9 cellular contexts compared by ENCODE assay signal in the genomic region with DNA sequence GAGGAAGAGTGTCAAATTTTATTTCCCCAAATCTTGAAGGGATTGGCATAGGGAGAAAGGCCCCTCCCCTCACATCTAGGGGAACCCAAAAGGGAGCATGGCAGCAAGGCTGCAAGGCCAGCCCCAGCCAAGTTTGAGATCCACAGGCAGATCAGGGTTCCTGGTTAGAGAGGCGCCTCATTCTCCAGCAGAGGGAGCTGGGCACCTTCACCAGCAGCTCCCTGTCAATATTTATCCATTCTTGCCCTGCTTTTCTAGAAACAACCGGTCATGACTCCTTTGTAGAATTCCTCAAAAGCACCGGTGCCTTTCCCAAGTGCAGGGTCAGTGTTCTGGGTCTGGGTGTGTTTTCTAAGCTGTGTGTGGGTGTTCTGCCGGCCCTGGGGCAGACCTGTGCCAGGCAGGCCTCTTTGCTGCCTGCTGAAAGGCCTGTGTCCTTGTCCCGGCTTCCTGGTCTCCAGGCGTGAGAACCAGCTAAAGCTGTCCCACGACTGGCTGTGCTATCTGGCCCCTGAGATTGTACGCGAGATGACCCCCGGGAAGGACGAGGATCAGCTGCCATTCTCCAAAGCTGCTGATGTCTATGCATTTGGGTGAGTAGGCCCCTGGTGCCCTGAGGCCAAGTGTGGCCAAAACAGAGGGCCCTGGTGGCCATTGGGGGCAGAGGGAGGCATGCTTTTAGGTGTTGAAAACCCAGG. TPM values are rescaled to one million over a fixed set of nuclear protein-coding genes. Genes with fewer than 3 reads are reported as not detected.
A peak's percentile ranks its signal among the peaks of the same experiment; 100 is the strongest.
DNase-seq lines count a peak whose midpoint lies in the region; ATAC-seq and TF ChIP-seq lines count a peak whose summit lies in the region.
"Had no signal": no experiment of that assay in that cellular context is flagged by ENCODE, and none has a peak within 500 bp of the region (broad histone marks: within the 10 kb centered on the region; RNA-seq: fewer than 3 reads in every experiment).

No MANE protein-coding gene starts in this region.

- no peaks in the 10 kb centered on the region for H3K27me3 Mint-ChIP-seq in activated T-cell treated with anti-CD3 and anti-CD28 coated beads, Interleukin-2, amount 50 U/mL, for 24 hours

- H4K20me1 ChIP-seq in OCI-LY7 (ENCODE audit: insufficient read depth, low read length) = no peaks in the 10 kb centered on the region
- H4K20me1 ChIP-seq in neural cell (ENCODE audit: insufficient read depth) = no peaks in the 10 kb centered on the region

- intact Hi-C loops in OCI-LY7 (cut with micrococcal nuclease; ENCODE audit: unreplicated experiment) = no loop called here

- no peaks in the 10 kb centered on the region for H3K27me3 ChIP-seq in neural cell (ENCODE audit: insufficient read depth, low read depth, low read length)

- H3K4me1 Mint-ChIP-seq in activated T-cell treated with anti-CD3 and anti-CD28 coated beads, Interleukin-2, amount 50 U/mL, for 24 hours (ENCODE audit: low read depth) = peaks cover 24% of the 10 kb centered on the region

- H3K9me2 ChIP-seq in OCI-LY7 (ENCODE audit: insufficient read depth, low read length) (no peaks in the 10 kb centered on the region), neural cell (ENCODE audit: insufficient read depth, low read length) (no peaks in the 10 kb centered on the region)

- H3F3A ChIP-seq in neural cell (ENCODE audit: insufficient read depth, low read length, poor library complexity, severe bottlenecking) = no peaks in the 10 kb centered on the region

- H2AFZ ChIP-seq in OCI-LY7 (ENCODE audit: low read length) (no peak overlapping the region), neural cell (ENCODE audit: low read depth, low read length) (no peak overlapping the region)

- TF ChIP-seq CTCF in OCI-LY7 (conservative IDR thresholded peaks at IDR 0.05; ENCODE audit: low read length) = peak; percentile 72
- peak; percentile 96 for TF ChIP-seq CTCF in epithelial cell of proximal tubule (conservative IDR thresholded peaks at IDR 0.05; ENCODE audit: low read depth, low read length)
- peak; percentile 54 for TF ChIP-seq CTCF in neural cell (IDR thresholded peaks at IDR 0.05; ENCODE audit: poor library complexity, severe bottlenecking)

- no peaks in the 10 kb centered on the region for H3K9me3 Mint-ChIP-seq in activated T-cell treated with anti-CD3 and anti-CD28 coated beads, Interleukin-2, amount 50 U/mL, for 24 hours
- H3K9me3 Mint-ChIP-seq: activated T-cell treated with anti-CD3 and anti-CD28 coated beads, Interleukin-2, amount 50 U/mL, for 72 hours had no signal

- H3K9me3 ChIP-seq in OCI-LY7 (ENCODE audit: low read length) (no peaks in the 10 kb centered on the region), neural cell (ENCODE audit: low read length) (no peaks in the 10 kb centered on the region)

- TF ChIP-seq EP300 in neural cell (conservative IDR thresholded peaks at IDR 0.05; ENCODE audit: poor library complexity, severe bottlenecking) = no peak

- H3K4me3 ChIP-seq in OCI-LY7 (ENCODE audit: low read depth, low read length, poor library complexity, severe bottlenecking) = no peak overlapping the region
- no peak overlapping the region for H3K4me3 ChIP-seq in epithelial cell of proximal tubule (ENCODE audit: low read depth, low read length)
- no peak overlapping the region for H3K4me3 ChIP-seq in neural cell (ENCODE audit: low read length)

- no TSS peak for BruUV-seq in OCI-LY7 (replicated peaks; lab: Mats Ljungman, UMichigan)

- H3K4me2 ChIP-seq in OCI-LY7 (ENCODE audit: low read length) = no peak overlapping the region
- H3K4me2 ChIP-seq in neural cell (ENCODE audit: low read length) = no peak overlapping the region

- POLR2A ChIA-PET in OCI-LY7 (lab: Charles Lee) = no interaction called here

- H3K27ac Mint-ChIP-seq in activated T-cell treated with anti-CD3 and anti-CD28 coated beads, Interleukin-2, amount 50 U/mL, for 24 hours = peak overlapping the region; percentile 30
- H3K27ac Mint-ChIP-seq: activated T-cell treated with anti-CD3 and anti-CD28 coated beads, Interleukin-2, amount 50 U/mL, for 72 hours had no signal

- TF ChIP-seq RAD21 in neural cell (conservative IDR thresholded peaks at IDR 0.05) = peak; percentile 49

- DNase-seq in activated T-cell treated with anti-CD3 and anti-CD28 coated beads, Interleukin-2, amount 50 U/mL, for 24 hours = no peak
- DNase-seq in activated T-cell treated with anti-CD3 and anti-CD28 coated beads, Interleukin-2, amount 50 U/mL, for 1 hour = no peak
- peak; percentile 34 for DNase-seq in OCI-LY7 (ENCODE audit: low spot score)
- DNase-seq in epithelial cell of proximal tubule (ENCODE audit: low read depth) = peak; percentile 66

- CTCF ChIA-PET in OCI-LY7 (lab: Charles Lee; ENCODE audit: unreplicated experiment) = no interaction called here

- no peaks in the 10 kb centered on the region for H3K4me1 ChIP-seq in OCI-LY7 (ENCODE audit: insufficient read depth, low read length, poor library complexity, severe bottlenecking)

- peaks cover 94% of the 10 kb centered on the region for H3K36me3 Mint-ChIP-seq in activated T-cell treated with anti-CD3 and anti-CD28 coated beads, Interleukin-2, amount 50 U/mL, for 24 hours (ENCODE audit: low read depth)

- H3K79me2 ChIP-seq in OCI-LY7 (ENCODE audit: insufficient read depth, low read depth, low read length) = no peaks in the 10 kb centered on the region
- no peaks in the 10 kb centered on the region for H3K79me2 ChIP-seq in neural cell (replicated peaks; ENCODE audit: insufficient read depth, low read length)

- ATAC-seq in GM21825 (IDR thresholded peaks at IDR 0.05; ENCODE audit: unreplicated experiment) = no peak
- ATAC-seq in GM19455 (IDR thresholded peaks at IDR 0.05; ENCODE audit: unreplicated experiment) = no peak
- no peak for ATAC-seq in HG03378 (IDR thresholded peaks at IDR 0.05; ENCODE audit: unreplicated experiment)
- ATAC-seq: activated T-cell treated with anti-CD3 and anti-CD28 coated beads, Interleukin-2, amount 50 U/mL, for 72 hours had no signal

- H3K4me3 Mint-ChIP-seq in activated T-cell treated with anti-CD3 and anti-CD28 coated beads, Interleukin-2, amount 50 U/mL, for 24 hours = no peak overlapping the region
- H3K4me3 Mint-ChIP-seq: activated T-cell treated with anti-CD3 and anti-CD28 coated beads, Interleukin-2, amount 50 U/mL, for 72 hours had no signal

- no peak overlapping the region for H3K27ac ChIP-seq in OCI-LY7 (ENCODE audit: low read depth, low read length, poor library complexity, severe bottlenecking)
- no peak overlapping the region for H3K27ac ChIP-seq in neural cell (ENCODE audit: low read length)

- H3K36me3 ChIP-seq in OCI-LY7 (ENCODE audit: insufficient read depth, low read length) = no peaks in the 10 kb centered on the region
- H3K36me3 ChIP-seq in neural cell (ENCODE audit: insufficient read depth, low read length) = no peaks in the 10 kb centered on the region

- H3K9ac ChIP-seq in neural cell (ENCODE audit: low read length) = no peak overlapping the region

TF ChIP-seq in neural cell, 6 proteins besides CTCF, POLR2A, EP300 and RAD21:
- TF ChIP-seq SMC3 (conservative IDR thresholded peaks at IDR 0.05; ENCODE audit: poor library complexity) (peak; percentile 53), TAF1 (IDR thresholded peaks at IDR 0.05; ENCODE audit: low read depth) (no peak)

RNA-seq across cellular contexts. Expression of a gene that starts 21.2 kb away (rescaled TPM):
- total RNA-seq in OCI-LY7 (2014; rRNA removed; shearing (Covaris generic)) = 0.67 and 2.2 TPM in 2 replicates
- 4.2 and 4.4 TPM in 2 replicates for total RNA-seq in OCI-LY7 (2022)
- 2.9 TPM in 2 replicates for total RNA-seq in epithelial cell of proximal tubule
- polyA plus RNA-seq in neural cell = 0.30 TPM in 1 of 2 replicates, not detected in the other
- polyA minus RNA-seq in neural cell = 0.23 and 0.49 TPM in 2 replicates

Comparison
In these comparisons a context has a peak if more than half of its experiments do, and no peak if none do; other contexts are left out.
1. DNase-seq: peak in OCI-LY7 (single experiment) and epithelial cell of proximal tubule (single experiment); none in activated T-cell treated with anti-CD3 and anti-CD28 coated beads, Interleukin-2, amount 50 U/mL, for 24 hours (single experiment) and activated T-cell treated with anti-CD3 and anti-CD28 coated beads, Interleukin-2, amount 50 U/mL, for 1 hour (single experiment).
2. Peak in every context shown above with its lines, with median percentiles within 50 percentile points of each other: CTCF ChIP-seq.